Comparison of ENCODE assay signal across 8 cellular contexts in the genomic region with DNA sequence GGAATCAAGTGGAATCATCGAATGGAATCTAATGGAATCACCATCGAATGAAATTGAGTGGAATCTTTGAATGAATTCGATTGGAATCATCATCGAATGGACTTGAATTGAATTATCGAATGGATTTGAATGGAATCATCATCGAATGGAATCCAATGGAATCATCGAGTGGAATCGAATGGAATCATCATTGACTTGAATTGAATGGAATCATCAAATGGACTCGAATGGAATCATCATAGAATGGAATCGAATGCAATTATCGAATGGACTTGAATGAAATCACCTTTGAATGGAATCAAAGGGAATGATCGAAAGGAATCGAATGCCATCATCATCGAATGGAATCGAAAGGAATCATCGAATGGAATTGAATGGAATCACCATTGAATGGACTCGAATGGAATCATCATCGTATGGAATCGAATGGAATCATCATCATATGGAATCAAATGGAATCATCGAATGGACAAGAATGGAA.
DNase-seq lines count a peak whose midpoint lies in the region; ATAC-seq, FAIRE-seq and TF ChIP-seq lines count a peak whose summit lies in the region.
"Not testable (repeated sequence)": the region's sequence is repeated elsewhere in the genome, so short reads cannot be mapped to it uniquely, and the experiment has no call there.

No MANE protein-coding gene starts in this region.

- H4K20me1 ChIP-seq in IMR-90 (ENCODE audit: insufficient read depth, low read length): not testable (repeated sequence)

- H3K27ac ChIP-seq in IMR-90 (ENCODE audit: insufficient read depth, low read length); endodermal cell (ENCODE audit: low read depth, low read length); kidney (ENCODE audit: low read depth in 2 of 2, low read length in 2 of 2): not testable (repeated sequence)

- H4K91ac ChIP-seq in IMR-90 (ENCODE audit: insufficient read depth, low read depth, low read length): not testable (repeated sequence)

- H4K5ac ChIP-seq in IMR-90 (ENCODE audit: low read depth, low read length): not testable (repeated sequence)

- H3K18ac ChIP-seq in IMR-90 (ENCODE audit: low read depth, low read length): not testable (repeated sequence)

- not testable (repeated sequence) for H3K4me3 ChIP-seq in BJ (ENCODE audit: low read depth, low read length); IMR-90 (ENCODE audit: insufficient read depth, low read depth, low read length); endodermal cell (ENCODE audit: low read length); kidney (ENCODE audit: low read length in 2 of 2)

- not testable (repeated sequence) for H3K56ac ChIP-seq in IMR-90 (ENCODE audit: extremely low read depth, insufficient read depth, low read length)

- not testable (repeated sequence) for H2AFZ ChIP-seq in IMR-90 (replicated peaks; ENCODE audit: low read length, poor library complexity)

- peaks cover 18% of the 10 kb centered on the region for H3K27me3 Mint-ChIP-seq in WTC11 (ENCODE audit: low read depth)
- not testable (repeated sequence) for H3K27me3 Mint-ChIP-seq in endodermal cell (ENCODE audit: insufficient read depth)

- not testable (repeated sequence) for H3K9ac ChIP-seq in IMR-90 (ENCODE audit: low read depth, low read length); endodermal cell (ENCODE audit: extremely low read depth, low read length, poor library complexity, severe bottlenecking); kidney (ENCODE audit: low read length in 2 of 2)

- H3K27ac Mint-ChIP-seq in WTC11, endodermal cell: not testable (repeated sequence)

- not testable (repeated sequence) for H3K4me2 ChIP-seq in IMR-90 (ENCODE audit: low read depth, low read length)

- H3K23ac ChIP-seq in IMR-90 (ENCODE audit: low read depth, low read length): not testable (repeated sequence)

- H3K14ac ChIP-seq in IMR-90 (replicated peaks; ENCODE audit: low read depth, low read length): not testable (repeated sequence)

- CTCF ChIA-PET in BJ (lab: Yijun Ruan, JAX); IMR-90 (lab: Yijun Ruan, JAX); WTC11 (lab: Charles Lee): not testable (repeated sequence)

- not testable (repeated sequence) for H3K4me1 ChIP-seq in IMR-90 (ENCODE audit: control insufficient read depth, insufficient read depth, low read length); endodermal cell (ENCODE audit: control insufficient read depth, insufficient read depth, low read length); kidney (ENCODE audit: control insufficient read depth in 1 of 2, insufficient read depth in 1 of 2, low read depth in 1 of 2, low read length in 2 of 2)

- 65 to 100% methylated on average over 6 to 20 of the region's 20 CpGs for WGBS in IMR-90 (ENCODE audit: extremely low coverage in 2 of 2, insufficient read length in 1 of 2), 2 experiments
- 80 to 81% methylated on average over 20 of the region's 20 CpGs for WGBS in endodermal cell (ENCODE audit: insufficient coverage in 1 of 2, insufficient read length in 1 of 2), 2 experiments

- in situ Hi-C loops in IMR-90 (cut with MboI; ENCODE audit: low sequenced_read_pairs): not testable (repeated sequence)

- dilution Hi-C loops in IMR-90 (cut with HindIII; ENCODE audit: low sequenced_read_pairs, unreplicated experiment): not testable (repeated sequence)

- H3K36me3 ChIP-seq in BJ (ENCODE audit: control insufficient read depth, insufficient read depth, low read length); IMR-90 (ENCODE audit: control insufficient read depth, insufficient read depth, low read length); endodermal cell (ENCODE audit: control insufficient read depth, insufficient read depth, low read length); kidney (ENCODE audit: control insufficient read depth in 1 of 2, insufficient read depth in 2 of 2, low read length in 2 of 2): not testable (repeated sequence)

- TF ChIP-seq POLR2A in IMR-90 (IDR thresholded peaks at IDR 0.05; ENCODE audit: low read depth, low read length): not testable (repeated sequence)

- not testable (repeated sequence) for TF ChIP-seq CTCF in BJ (IDR thresholded peaks at IDR 0.05; ENCODE audit: insufficient read depth, low read depth, low read length); IMR-90 (conservative IDR thresholded peaks at IDR 0.05; ENCODE audit: low read depth, low read length); WTC11 (IDR thresholded peaks at IDR 0.05); endodermal cell (conservative IDR thresholded peaks at IDR 0.05); kidney (IDR thresholded peaks at IDR 0.05; ENCODE audit: borderline replicate concordance, extremely low read depth, insufficient read depth)

- not testable (repeated sequence) for FAIRE-seq in kidney (lab: Jason Lieb, UNC)

- H3K9me3 Mint-ChIP-seq in WTC11: peaks cover 25% of the 10 kb centered on the region
- H3K9me3 Mint-ChIP-seq in endodermal cell: not testable (repeated sequence)

- not testable (repeated sequence) for H3K27me3 ChIP-seq in BJ (ENCODE audit: control insufficient read depth, insufficient read depth, low read length); IMR-90 (ENCODE audit: control insufficient read depth, insufficient read depth, low read length); endodermal cell (ENCODE audit: control insufficient read depth, insufficient read depth, low read length, poor library complexity, severe bottlenecking)

- H3K4me3 Mint-ChIP-seq in WTC11, endodermal cell: not testable (repeated sequence)

- not testable (repeated sequence) for H3K9me3 ChIP-seq in IMR-90 (ENCODE audit: control insufficient read depth, insufficient read depth, low read length); kidney (ENCODE audit: control insufficient read depth in 1 of 2, low read length in 2 of 2)
- peaks cover 14% of the 10 kb centered on the region for H3K9me3 ChIP-seq in endodermal cell (ENCODE audit: control insufficient read depth, low read length)

- H3K79me1 ChIP-seq in IMR-90 (ENCODE audit: low read depth in 1 of 2, low read length in 2 of 2): not testable (repeated sequence)

- H3K4me1 Mint-ChIP-seq in WTC11, endodermal cell: not testable (repeated sequence)

- not testable (repeated sequence) for H3K9me1 ChIP-seq in IMR-90 (ENCODE audit: insufficient read depth, low read length)

- TF ChIP-seq RAD21 in IMR-90 (IDR thresholded peaks at IDR 0.05; ENCODE audit: low read length): not testable (repeated sequence)

- POLR2A ChIA-PET in BJ (lab: Charles Lee); IMR-90 (lab: Charles Lee; ENCODE audit: unreplicated experiment); WTC11 (lab: Charles Lee): not testable (repeated sequence)

- H4K8ac ChIP-seq in IMR-90 (ENCODE audit: low read depth in 2 of 2, low read length in 2 of 2): not testable (repeated sequence)

- intact Hi-C loops in IMR-90 (cut with micrococcal nuclease); kidney (cut with DNase I); posterior vena cava (cut with DNase I): not testable (repeated sequence)

- not testable (repeated sequence) for H2AK5ac ChIP-seq in IMR-90 (ENCODE audit: low read depth, low read length)

- H2BK120ac ChIP-seq in IMR-90 (ENCODE audit: low read depth, low read length): not testable (repeated sequence)

- H2AK9ac ChIP-seq in IMR-90 (replicated peaks; ENCODE audit: low read depth, low read length, poor library complexity): not testable (repeated sequence)

- not testable (repeated sequence) for H2BK20ac ChIP-seq in IMR-90 (ENCODE audit: low read depth, low read length)

- BruUV-seq in IMR-90 (replicated peaks; lab: Mats Ljungman, UMichigan): not testable (repeated sequence)

- peak; percentile 11 for DNase-seq in BJ (ENCODE audit: low read depth)
- DNase-seq in IMR-90: peak; percentile 97
- peak; percentile 23 for DNase-seq in WTC11 (ENCODE audit: low spot score)
- DNase-seq in activated gamma-delta T cell treated with Interleukin-2 at 50 U/mL for 16 hours: peak; percentile 71
- peak; percentile 57 for DNase-seq in endodermal cell
- peak; percentile 58 for DNase-seq in kidney
- peak; percentile 76 for DNase-seq in posterior vena cava (ENCODE audit: low spot score)
- DNase-seq in stimulated activated CD8-positive, alpha-beta memory T cell treated with anti-CD3 and anti-CD28 coated beads, Interleukin-2, amount 100 ng/mL, for 1 hour (ENCODE audit: low read depth in 2 of 2): peak; percentile 53 to 82

- not testable (repeated sequence) for ATAC-seq in IMR-90 (ENCODE audit: low read depth); WTC11

- not testable (repeated sequence) for H3K4ac ChIP-seq in IMR-90 (ENCODE audit: low read depth, low read length)

- H2BK5ac ChIP-seq in IMR-90 (ENCODE audit: low read depth, low read length, poor library complexity, severe bottlenecking): not testable (repeated sequence)

- peaks cover 21% of the 10 kb centered on the region for H3K36me3 Mint-ChIP-seq in WTC11
- H3K36me3 Mint-ChIP-seq in endodermal cell (ENCODE audit: low read depth): not testable (repeated sequence)

- not testable (repeated sequence) for H2BK15ac ChIP-seq in IMR-90 (ENCODE audit: low read depth, low read length)

TF ChIP-seq in WTC11, 78 proteins besides CTCF, POLR2A, EP300 and RAD21:
- peak; percentile 78; the same call in 1 of the 2 replicates for TF ChIP-seq FOXJ3 (CRISPR knock-in tag; IDR thresholded peaks at IDR 0.05; ENCODE audit: borderline replicate concordance)
- TF ChIP-seq, protein P1, sequence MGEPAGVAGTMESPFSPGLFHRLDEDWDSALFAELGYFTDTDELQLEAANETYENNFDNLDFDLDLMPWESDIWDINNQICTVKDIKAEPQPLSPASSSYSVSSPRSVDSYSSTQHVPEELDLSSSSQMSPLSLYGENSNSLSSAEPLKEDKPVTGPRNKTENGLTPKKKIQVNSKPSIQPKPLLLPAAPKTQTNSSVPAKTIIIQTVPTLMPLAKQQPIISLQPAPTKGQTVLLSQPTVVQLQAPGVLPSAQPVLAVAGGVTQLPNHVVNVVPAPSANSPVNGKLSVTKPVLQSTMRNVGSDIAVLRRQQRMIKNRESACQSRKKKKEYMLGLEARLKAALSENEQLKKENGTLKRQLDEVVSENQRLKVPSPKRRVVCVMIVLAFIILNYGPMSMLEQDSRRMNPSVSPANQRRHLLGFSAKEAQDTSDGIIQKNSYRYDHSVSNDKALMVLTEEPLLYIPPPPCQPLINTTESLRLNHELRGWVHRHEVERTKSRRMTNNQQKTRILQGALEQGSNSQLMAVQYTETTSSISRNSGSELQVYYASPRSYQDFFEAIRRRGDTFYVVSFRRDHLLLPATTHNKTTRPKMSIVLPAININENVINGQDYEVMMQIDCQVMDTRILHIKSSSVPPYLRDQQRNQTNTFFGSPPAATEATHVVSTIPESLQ (CRISPR knock-in tag; IDR thresholded peaks at IDR 0.05): peak; percentile 81

Comparison
In these comparisons a context has a peak if more than half of its experiments do, and no peak if none do; other contexts are left out.
1. DNase-seq: peak in every context shown above with its lines; median percentile 97 in IMR-90; 76 in posterior vena cava; 71 in activated gamma-delta T cell treated with Interleukin-2 at 50 U/mL for 16 hours; 68 in stimulated activated CD8-positive, alpha-beta memory T cell treated with anti-CD3 and anti-CD28 coated beads, Interleukin-2, amount 100 ng/mL, for 1 hour; 58 in kidney; 57 in endodermal cell; 23 in WTC11; 11 in BJ.